In the genomic region with DNA sequence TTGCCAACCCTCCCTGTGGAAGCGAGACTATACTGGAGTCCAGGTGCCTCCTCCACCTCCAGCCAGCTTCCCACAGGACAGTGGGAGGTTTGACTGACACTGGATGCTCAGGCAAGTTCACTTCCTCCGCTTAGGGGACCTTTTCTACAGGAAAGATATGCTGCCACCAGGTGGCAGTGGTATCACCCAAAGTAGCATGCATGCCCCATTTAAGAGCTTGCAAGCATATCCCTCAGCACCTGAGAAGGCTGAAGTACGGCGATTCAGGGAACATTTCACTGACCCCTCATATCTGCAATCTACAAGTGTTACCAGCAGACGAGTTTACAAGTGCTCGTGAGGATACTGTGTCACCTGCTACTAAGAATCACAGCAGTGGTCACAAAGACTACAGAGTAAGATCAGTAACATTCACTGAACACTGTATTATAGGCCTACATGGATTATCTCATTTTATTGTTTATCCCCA, we compare ENCODE assay signal across 8 cellular contexts.
DNase-seq lines count a peak whose midpoint lies in the region; ATAC-seq and TF ChIP-seq lines count a peak whose summit lies in the region.

No MANE protein-coding gene starts in this region.

- no peak overlapping the region for H3K9ac ChIP-seq in Loucy (ENCODE audit: low read depth, low read length, poor library complexity, severe bottlenecking)

- H3K9me3 ChIP-seq in Loucy (ENCODE audit: insufficient read depth, low read depth, low read length) (no peaks in the 10 kb centered on the region), SJCRH30 (replicated peaks) (no peaks in the 10 kb centered on the region), upper lobe of right lung (no peaks in the 10 kb centered on the region)

- DNase-seq in G401 (ENCODE audit: low spot score) (peak; percentile 95), GOT3 (lab: John Stamatoyannopoulos, UW) (peak; percentile 43), SJCRH30 (peak; percentile 41 to 70), globus pallidus (ENCODE audit: low spot score) (peak; percentile 61), pons (ENCODE audit: low spot score) (peak; percentile 74), upper lobe of right lung (no peak)
- peak; percentile 12 to 61 (median 40) for DNase-seq in activated naive CD4-positive, alpha-beta T cell (lab: John Stamatoyannopoulos, UW)

- peaks cover 20% of the 10 kb centered on the region; the same call in 1 of the 2 replicates for H3K36me3 ChIP-seq in Loucy (ENCODE audit: insufficient read depth, low read length)
- no peaks in the 10 kb centered on the region for H3K36me3 ChIP-seq in SJCRH30
- H3K36me3 ChIP-seq in upper lobe of right lung = no peaks in the 10 kb centered on the region

- no peak overlapping the region for H3K27ac ChIP-seq in SJCRH30
- H3K27ac ChIP-seq in upper lobe of right lung = no peak overlapping the region

- peak; percentile 96 for ATAC-seq in upper lobe of right lung

- H3K9me2 ChIP-seq in Loucy (replicated peaks; ENCODE audit: low read depth, low read length) = no peaks in the 10 kb centered on the region

- H3K4me1 ChIP-seq in Loucy (ENCODE audit: insufficient read depth, low read length, poor library complexity, severe bottlenecking) = no peaks in the 10 kb centered on the region
- H3K4me1 ChIP-seq in SJCRH30 = no peaks in the 10 kb centered on the region
- H3K4me1 ChIP-seq in upper lobe of right lung = no peaks in the 10 kb centered on the region

- no peak overlapping the region for H3K4me2 ChIP-seq in Loucy (ENCODE audit: low read depth, low read length, poor library complexity, severe bottlenecking)

- in situ Hi-C loops in G401 (cut with HindIII; ENCODE audit: low sequenced_read_pairs) = no loop called here

- H3K27me3 ChIP-seq in Loucy (ENCODE audit: insufficient read depth, low read length, poor library complexity, severe bottlenecking) (no peaks in the 10 kb centered on the region), SJCRH30 (0 out of 2 replicates have a peak, but pooled peaks cover 4% of the 10 kb centered on the region), upper lobe of right lung (no peaks in the 10 kb centered on the region)

- H3F3A ChIP-seq in Loucy (ENCODE audit: low read depth) = no peaks in the 10 kb centered on the region

- H3K79me2 ChIP-seq in Loucy (ENCODE audit: insufficient read depth, low read length) = no peaks in the 10 kb centered on the region

- intact Hi-C loops in upper lobe of right lung (cut with DNase I) = no loop called here

- H2AFZ ChIP-seq in Loucy (ENCODE audit: low read length) = no peak overlapping the region

- TF ChIP-seq CTCF in Loucy (conservative IDR thresholded peaks at IDR 0.05; ENCODE audit: low read length) (peak; percentile 78), upper lobe of right lung (IDR thresholded peaks at IDR 0.05) (peak; percentile 81)

- H3K4me3 ChIP-seq in Loucy (ENCODE audit: low read length, poor library complexity, severe bottlenecking) = no peak overlapping the region
- no peak overlapping the region for H3K4me3 ChIP-seq in SJCRH30
- no peak overlapping the region for H3K4me3 ChIP-seq in upper lobe of right lung

- no peaks in the 10 kb centered on the region for H4K20me1 ChIP-seq in Loucy (ENCODE audit: insufficient read depth, low read length, poor library complexity, severe bottlenecking)
